Comparison of ENCODE assay signal across 15 cellular contexts in the genomic region with DNA sequence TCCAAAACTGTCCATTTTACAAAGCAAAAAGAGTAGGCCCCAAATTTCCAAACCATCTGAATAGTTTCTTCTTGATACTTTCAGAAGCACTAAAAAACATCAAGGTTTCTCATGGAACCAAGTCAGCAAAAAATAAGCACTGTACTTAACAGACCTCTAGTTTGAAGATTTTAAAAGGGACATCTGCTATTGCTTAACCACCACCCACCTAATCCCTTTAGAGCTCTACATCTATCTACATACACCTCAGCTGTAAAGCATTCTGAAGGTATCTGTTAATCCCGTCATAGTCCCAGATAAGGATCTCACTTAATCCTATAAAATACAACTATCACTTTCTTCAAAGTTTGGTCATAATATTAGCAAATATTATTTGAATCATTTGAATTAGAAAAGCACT.
DNase-seq lines count a peak whose midpoint lies in the region; ATAC-seq, FAIRE-seq and TF ChIP-seq lines count a peak whose summit lies in the region.
"Had no signal": no experiment of that assay in that cellular context is flagged by ENCODE, and none has a peak within 500 bp of the region (broad histone marks: within the 10 kb centered on the region; RNA-seq: fewer than 3 reads in every experiment).

No MANE protein-coding gene starts in this region.

- H3K9ac ChIP-seq in K562 (ENCODE audit: insufficient read depth in 1 of 2, low read depth in 2 of 2, low read length in 2 of 2) = no peak overlapping the region
- H3K9ac ChIP-seq: BLaER1 had no signal

- H3K27me3 Mint-ChIP-seq in activated naive CD4-positive, alpha-beta T cell treated with anti-CD3 and anti-CD28 coated beads, Interleukin-2, amount 50 U/mL, for 24 hours = no peaks in the 10 kb centered on the region
- H3K27me3 Mint-ChIP-seq in activated CD8-positive, alpha-beta memory T cell treated with anti-CD3 and anti-CD28 coated beads, Interleukin-2, amount 10 ng/mL, durations not matched to agents 7 days and 5 days = no peaks in the 10 kb centered on the region
- H3K27me3 Mint-ChIP-seq: CD4-positive, alpha-beta memory T cell had no signal

- ATAC-seq in K562 = no peak
- no peak for ATAC-seq in activated CD8-positive, alpha-beta memory T cell treated with anti-CD3 and anti-CD28 coated beads, Interleukin-2, amount 10 ng/mL, durations not matched to agents 7 days and 5 days
- ATAC-seq: GM12878 had no signal

- H3K79me2 ChIP-seq in K562 (ENCODE audit: control insufficient read depth, insufficient read depth, low read length) = no peaks in the 10 kb centered on the region

- peak overlapping the region; percentile 35 for H3K27ac Mint-ChIP-seq in activated naive CD4-positive, alpha-beta T cell treated with anti-CD3 and anti-CD28 coated beads, Interleukin-2, amount 50 U/mL, for 24 hours
- no peak overlapping the region for H3K27ac Mint-ChIP-seq in activated CD8-positive, alpha-beta memory T cell treated with anti-CD3 and anti-CD28 coated beads, Interleukin-2, amount 10 ng/mL, durations not matched to agents 7 days and 5 days
- H3K27ac Mint-ChIP-seq: CD14-positive monocyte; CD4-positive, alpha-beta memory T cell had no signal

- no peaks in the 10 kb centered on the region for H3K9me3 ChIP-seq in K562 (replicated peaks; ENCODE audit: control insufficient read depth, insufficient read depth, low read depth, low read length)
- H3K9me3 ChIP-seq: BLaER1 had no signal

- H3K4me3 Mint-ChIP-seq in activated naive CD4-positive, alpha-beta T cell treated with anti-CD3 and anti-CD28 coated beads, Interleukin-2, amount 50 U/mL, for 24 hours = no peak overlapping the region
- H3K4me3 Mint-ChIP-seq in activated CD8-positive, alpha-beta memory T cell treated with anti-CD3 and anti-CD28 coated beads, Interleukin-2, amount 10 ng/mL, durations not matched to agents 7 days and 5 days = no peak overlapping the region
- H3K4me3 Mint-ChIP-seq: CD14-positive monocyte; CD4-positive, alpha-beta memory T cell; H9 had no signal

- TF ChIP-seq RAD21 in K562 (CRISPR knock-in tag; conservative IDR thresholded peaks at IDR 0.05 in 1 of 2, IDR thresholded peaks at IDR 0.05 in 1 of 2) = no peak

- FAIRE-seq in K562 (lab: Jason Lieb, UNC) = no peak
- FAIRE-seq: GM12878 had no signal

- TF ChIP-seq EP300 in K562 (IDR thresholded peaks at IDR 0.05; ENCODE audit: low read length) = no peak

- DNase-seq in activated naive CD4-positive, alpha-beta T cell treated with anti-CD3 and anti-CD28 coated beads, Interleukin-2, amount 50 U/mL, for 16 hours = no peak
- DNase-seq in NCI-H524 treated with DMSO at 0.1 percent for 48 hours (lab: John Stamatoyannopoulos, UW) = peak; percentile 56
- no peak for DNase-seq in K562 (ENCODE audit: extremely low read depth in 1 of 4, low spot score in 3 of 4)
- no peak for DNase-seq in activated T-cell treated with anti-CD3 and anti-CD28 coated beads, Interleukin-2, amount 50 U/mL, for 48 hours
- DNase-seq in activated CD8-positive, alpha-beta memory T cell treated with anti-CD3 and anti-CD28 coated beads, Interleukin-2, amount 10 ng/mL, durations not matched to agents 7 days and 5 days = no peak
- no peak for DNase-seq in T-helper 1 cell
- DNase-seq: CD4-positive, alpha-beta memory T cell; DMS79 treated with DMSO at 0.1 percent for 48 hours; GOT3; H9 had no signal

- TF ChIP-seq POLR2A in K562 (conservative IDR thresholded peaks at IDR 0.05) = no peak

- CTCF ChIA-PET in K562 (lab: Yijun Ruan, JAX; ENCODE audit: low intra/inter-chr PET ratio) = interaction anchor here (0.6 kb wide), 1 partner anchor 411 kb away, joined by 3 read pairs; no protein-coding TSS in a partner anchor
- CTCF ChIA-PET in activated CD8-positive, alpha-beta memory T cell treated with anti-CD3 and anti-CD28 coated beads, Interleukin-2, amount 10 ng/mL, durations not matched to agents 7 days and 5 days (lab: Charles Lee) = no interaction called here

- peaks cover 4% of the 10 kb centered on the region; the same call in 1 of the 3 replicates for H3K36me3 ChIP-seq in K562 (ENCODE audit: control insufficient read depth, insufficient read depth, low read length)

- H3K4me1 Mint-ChIP-seq in activated naive CD4-positive, alpha-beta T cell treated with anti-CD3 and anti-CD28 coated beads, Interleukin-2, amount 50 U/mL, for 24 hours = no peaks in the 10 kb centered on the region
- no peaks in the 10 kb centered on the region for H3K4me1 Mint-ChIP-seq in activated CD8-positive, alpha-beta memory T cell treated with anti-CD3 and anti-CD28 coated beads, Interleukin-2, amount 10 ng/mL, durations not matched to agents 7 days and 5 days
- H3K4me1 Mint-ChIP-seq: CD4-positive, alpha-beta memory T cell had no signal

- in situ Hi-C loops in K562 (cut with MboI) = no loop called here

- 42% methylated on average over 1 of the region's 1 CpG for WGBS in K562 (ENCODE audit: insufficient coverage, low coverage, missing lambda C conversion rate)

- peaks cover 26% of the 10 kb centered on the region for H3K36me3 Mint-ChIP-seq in activated naive CD4-positive, alpha-beta T cell treated with anti-CD3 and anti-CD28 coated beads, Interleukin-2, amount 50 U/mL, for 24 hours
- H3K36me3 Mint-ChIP-seq in activated CD8-positive, alpha-beta memory T cell treated with anti-CD3 and anti-CD28 coated beads, Interleukin-2, amount 10 ng/mL, durations not matched to agents 7 days and 5 days = no peaks in the 10 kb centered on the region

- H2AFZ ChIP-seq in K562 (ENCODE audit: low read depth, low read length) = no peak overlapping the region

- no peaks in the 10 kb centered on the region for H3K27me3 ChIP-seq in K562 (ENCODE audit: control insufficient read depth in 2 of 2, insufficient read depth in 2 of 2, low read length in 2 of 2)
- H3K27me3 ChIP-seq: BLaER1 had no signal

- intact Hi-C loops in K562 (cut with micrococcal nuclease) = loop anchor here (10.0 kb wide), 1 partner anchor 56 kb away; no protein-coding TSS in a partner anchor

- no peaks in the 10 kb centered on the region for H3K9me3 Mint-ChIP-seq in activated naive CD4-positive, alpha-beta T cell treated with anti-CD3 and anti-CD28 coated beads, Interleukin-2, amount 50 U/mL, for 24 hours
- H3K9me3 Mint-ChIP-seq in activated CD8-positive, alpha-beta memory T cell treated with anti-CD3 and anti-CD28 coated beads, Interleukin-2, amount 10 ng/mL, durations not matched to agents 7 days and 5 days (ENCODE audit: low read depth) = no peaks in the 10 kb centered on the region
- H3K9me3 Mint-ChIP-seq: CD14-positive monocyte; CD4-positive, alpha-beta memory T cell; H9 had no signal

- POLR2A ChIA-PET in K562 (lab: Yijun Ruan, JAX) = no interaction called here

- peaks cover 0 to 3% of the 10 kb centered on the region in 2 experiments; a peak in 1 of 5 replicates for H3K4me1 ChIP-seq in K562 (replicated peaks in 1 of 2; ENCODE audit: control insufficient read depth in 2 of 2, insufficient read depth in 2 of 2, low read length in 2 of 2)
- H3K4me1 ChIP-seq: BLaER1 had no signal

- H3K27ac ChIP-seq in K562 (ENCODE audit: extremely low read depth, low read depth, low read length) = no peak overlapping the region
- H3K27ac ChIP-seq: 22Rv1, BLaER1 had no signal

- BruUV-seq in K562 (replicated peaks; lab: Mats Ljungman, UMichigan) = no TSS peak

- H3K4me3 ChIP-seq in K562 = no peak overlapping the region
- H3K4me3 ChIP-seq: BLaER1, GM12878 had no signal

- H4K20me1 ChIP-seq in K562 (replicated peaks; ENCODE audit: control insufficient read depth, insufficient read depth, low read length) = no peaks in the 10 kb centered on the region
- H4K20me1 ChIP-seq: BLaER1 had no signal

- no peak for TF ChIP-seq CTCF in K562 (IDR thresholded peaks at IDR 0.05 in 2 of 3, conservative IDR thresholded peaks at IDR 0.05 in 1 of 3; ENCODE audit: insufficient read depth in 2 of 3, low read depth in 1 of 3, low read length in 3 of 3)

- no peak overlapping the region for H3K4me2 ChIP-seq in K562 (ENCODE audit: insufficient read depth, low read length)
- H3K4me2 ChIP-seq: BLaER1 had no signal

- no peaks in the 10 kb centered on the region for H3K9me1 ChIP-seq in K562 (ENCODE audit: control insufficient read depth, insufficient read depth, low read length)

TF ChIP-seq in K562, 482 proteins besides CTCF, POLR2A, EP300 and RAD21:
- TF ChIP-seq ZNF316 (IDR thresholded peaks at IDR 0.05) = 0 out of 2 replicates have a peak, but pooled peaks have one; percentile 25
- TF ChIP-seq C11orf30 (IDR thresholded peaks at IDR 0.05; ENCODE audit: low read depth) = peak; percentile 28; the same call in 1 of the 2 replicates
- no peak for TF ChIP-seq CCAR2 (IDR thresholded peaks at IDR 0.05; ENCODE audit: low read depth, low read length)
